In the genomic region with DNA sequence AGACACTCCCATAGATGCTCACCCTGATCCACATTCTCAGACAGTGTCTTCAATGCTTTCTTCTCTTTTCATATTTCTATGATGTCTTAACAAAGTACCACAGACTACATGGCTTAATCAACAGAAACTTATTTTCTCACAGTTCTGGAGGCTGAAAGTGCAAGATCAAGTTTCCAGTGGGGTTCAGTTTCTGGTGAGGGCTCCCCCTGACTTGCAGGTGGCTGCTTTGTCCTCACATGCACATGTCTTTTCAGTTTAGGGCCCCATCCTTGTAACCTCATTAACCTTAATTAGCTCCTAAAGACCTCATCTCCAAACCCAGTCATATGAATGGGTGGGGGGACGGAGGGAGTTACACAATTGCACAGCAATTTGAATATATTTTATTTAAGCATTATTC, we compare ENCODE assay signal across 36 cellular contexts.
"Had no signal": no experiment of that assay in that cellular context is flagged by ENCODE, and none has a peak within 500 bp of the region (broad histone marks: within the 10 kb centered on the region; RNA-seq: fewer than 3 reads in every experiment).

No MANE protein-coding gene starts in this region.

- H3K4me3 ChIP-seq: adrenal gland, ascending aorta, body of pancreas, breast epithelium, cardiac muscle cell, colonic mucosa had no signal

- DNase-seq: activated effector memory CD4-positive, alpha-beta T cell treated with anti-CD3 and anti-CD28 coated beads, Interleukin-2, amount 50 U/mL, for 16 hours; activated effector memory CD4-positive, alpha-beta T cell treated with Interleukin-2 at 50 U/mL for 16 hours; activated gamma-delta T cell; activated gamma-delta T cell treated with Interleukin-2 at 50 U/mL for 16 hours; activated naive CD4-positive, alpha-beta T cell; activated naive CD4-positive, alpha-beta T cell treated with anti-CD3 and anti-CD28 coated beads for 36 hours; activated naive CD4-positive, alpha-beta T cell treated with anti-CD3 and anti-CD28 coated beads, Interleukin-2, amount 10 ng/mL, durations not matched to agents 7 days and 5 days; activated naive CD4-positive, alpha-beta T cell treated with anti-CD3 and anti-CD28 coated beads, Interleukin-2, amount 50 U/mL, for 16 hours; activated naive CD4-positive, alpha-beta T cell treated with Interleukin-2 at 50 U/mL for 16 hours; activated naive CD8-positive, alpha-beta T cell treated with anti-CD3 and anti-CD28 coated beads for 36 hours; activated naive CD8-positive, alpha-beta T cell treated with anti-CD3 and anti-CD28 coated beads, Interleukin-2, amount 10 ng/mL, durations not matched to agents 7 days and 5 days; activated naive CD8-positive, alpha-beta T cell treated with anti-CD3 and anti-CD28 coated beads, Interleukin-2, amount 50 U/mL, for 24 hours; activated T-cell treated with anti-CD3 and anti-CD28 coated beads, Interleukin-2, amount 50 U/mL, for 48 hours; activated T-cell treated with anti-CD3 and anti-CD28 coated beads, Interleukin-2, amount 50 U/mL, for 72 hours; adrenal gland; amniotic stem cell; amygdala; anterior cingulate cortex; aorta; body of pancreas; brain microvascular endothelial cell; caudate nucleus; central memory CD4-positive, alpha-beta T cell; cerebellar nuclear complex; colonic mucosa had no signal

- ATAC-seq: activated naive CD4-positive, alpha-beta T cell treated with anti-CD3 and anti-CD28 coated beads, Interleukin-2, amount 50 U/mL, for 72 hours; activated naive CD8-positive, alpha-beta T cell treated with anti-CD3 and anti-CD28 coated beads, Interleukin-2, amount 50 U/mL, for 24 hours; activated T-cell treated with anti-CD3 and anti-CD28 coated beads, Interleukin-2, amount 50 U/mL, for 72 hours; activated T-helper 17 cell treated with anti-CD3 and anti-CD28 coated beads, Interleukin-2, amount 50 U/mL, for 72 hours; body of pancreas had no signal

- H3K36me3 ChIP-seq: adrenal gland, ascending aorta, brain microvascular endothelial cell, breast epithelium, cardiac muscle cell, colonic mucosa had no signal

- H3K27ac Mint-ChIP-seq: activated naive CD4-positive, alpha-beta T cell treated with anti-CD3 and anti-CD28 coated beads for 36 hours; activated naive CD4-positive, alpha-beta T cell treated with anti-CD3 and anti-CD28 coated beads, Interleukin-2, amount 10 ng/mL, durations not matched to agents 7 days and 5 days; activated naive CD4-positive, alpha-beta T cell treated with anti-CD3 and anti-CD28 coated beads, Interleukin-2, amount 50 U/mL, for 24 hours; activated naive CD4-positive, alpha-beta T cell treated with anti-CD3 and anti-CD28 coated beads, Interleukin-2, amount 50 U/mL, for 72 hours; activated naive CD8-positive, alpha-beta T cell; activated naive CD8-positive, alpha-beta T cell treated with anti-CD3 and anti-CD28 coated beads for 36 hours; activated naive CD8-positive, alpha-beta T cell treated with anti-CD3 and anti-CD28 coated beads, Interleukin-2, amount 10 ng/mL, durations not matched to agents 7 days and 5 days; activated naive CD8-positive, alpha-beta T cell treated with anti-CD3 and anti-CD28 coated beads, Interleukin-2, amount 50 U/mL, for 24 hours; activated T-cell treated with anti-CD3 and anti-CD28 coated beads, Interleukin-2, amount 50 U/mL, for 72 hours; activated T-helper 1 cell treated with anti-CD3 and anti-CD28 coated beads, Interleukin-12 subunit alpha, Interleukin-12 subunit beta, Interleukin-2, Interleukin-4 antibody, amounts not matched to agents 30 ng/mL and 10 ng/mL and 1 ng/mL, durations not matched to agents 14 hours and 24 hours and 36 hours; activated T-helper 17 cell treated with anti-CD3 and anti-CD28 coated beads, Interleukin-2, amount 50 U/mL, for 72 hours; activated T-helper 2 cell treated with anti-CD3 and anti-CD28 coated beads, Interferon-gamma antibody, Interleukin-2, Interleukin-4, amounts not matched to agents 10 μg/mL and 5 μg/mL and 100 μg/mL, durations not matched to agents 14 hours and 24 hours and 36 hours; brain had no signal

- H3K27me3 ChIP-seq: ascending aorta, body of pancreas, brain microvascular endothelial cell, breast epithelium, cardiac muscle cell, colonic mucosa had no signal

- H3K27me3 Mint-ChIP-seq: activated naive CD4-positive, alpha-beta T cell treated with anti-CD3 and anti-CD28 coated beads, Interleukin-2, amount 10 ng/mL, durations not matched to agents 7 days and 5 days; activated naive CD4-positive, alpha-beta T cell treated with anti-CD3 and anti-CD28 coated beads, Interleukin-2, amount 50 U/mL, for 24 hours; activated naive CD8-positive, alpha-beta T cell; activated naive CD8-positive, alpha-beta T cell treated with anti-CD3 and anti-CD28 coated beads for 36 hours; activated naive CD8-positive, alpha-beta T cell treated with anti-CD3 and anti-CD28 coated beads, Interleukin-2, amount 10 ng/mL, durations not matched to agents 7 days and 5 days; activated naive CD8-positive, alpha-beta T cell treated with anti-CD3 and anti-CD28 coated beads, Interleukin-2, amount 50 U/mL, for 24 hours; activated T-helper 17 cell treated with anti-CD3 and anti-CD28 coated beads, Interleukin-2, amount 50 U/mL, for 72 hours; brain; central memory CD8-positive, alpha-beta T cell had no signal

- H3K27ac ChIP-seq: adrenal gland, ascending aorta, body of pancreas, brain microvascular endothelial cell, breast epithelium, cardiac muscle cell, colonic mucosa had no signal

- H3K4me1 ChIP-seq: adrenal gland, ascending aorta, body of pancreas, breast epithelium, colonic mucosa had no signal

- H3K9me3 Mint-ChIP-seq: activated naive CD4-positive, alpha-beta T cell treated with anti-CD3 and anti-CD28 coated beads for 36 hours; activated naive CD4-positive, alpha-beta T cell treated with anti-CD3 and anti-CD28 coated beads, Interleukin-2, amount 50 U/mL, for 24 hours; activated naive CD8-positive, alpha-beta T cell treated with anti-CD3 and anti-CD28 coated beads for 36 hours; activated naive CD8-positive, alpha-beta T cell treated with anti-CD3 and anti-CD28 coated beads, Interleukin-2, amount 10 ng/mL, durations not matched to agents 7 days and 5 days; activated naive CD8-positive, alpha-beta T cell treated with anti-CD3 and anti-CD28 coated beads, Interleukin-2, amount 50 U/mL, for 24 hours; activated T-helper 1 cell treated with anti-CD3 and anti-CD28 coated beads, Interleukin-12 subunit alpha, Interleukin-12 subunit beta, Interleukin-2, Interleukin-4 antibody, amounts not matched to agents 30 ng/mL and 10 ng/mL and 1 ng/mL, durations not matched to agents 14 hours and 24 hours and 36 hours; activated T-helper 17 cell treated with anti-CD3 and anti-CD28 coated beads, Interleukin-2, amount 50 U/mL, for 72 hours; brain had no signal

- H3K4me3 Mint-ChIP-seq: activated naive CD4-positive, alpha-beta T cell treated with anti-CD3 and anti-CD28 coated beads for 36 hours; activated naive CD4-positive, alpha-beta T cell treated with anti-CD3 and anti-CD28 coated beads, Interleukin-2, amount 10 ng/mL, durations not matched to agents 7 days and 5 days; activated naive CD4-positive, alpha-beta T cell treated with anti-CD3 and anti-CD28 coated beads, Interleukin-2, amount 50 U/mL, for 24 hours; activated naive CD8-positive, alpha-beta T cell; activated naive CD8-positive, alpha-beta T cell treated with anti-CD3 and anti-CD28 coated beads for 36 hours; activated naive CD8-positive, alpha-beta T cell treated with anti-CD3 and anti-CD28 coated beads, Interleukin-2, amount 10 ng/mL, durations not matched to agents 7 days and 5 days; activated naive CD8-positive, alpha-beta T cell treated with anti-CD3 and anti-CD28 coated beads, Interleukin-2, amount 50 U/mL, for 24 hours; activated T-cell treated with anti-CD3 and anti-CD28 coated beads, Interleukin-2, amount 50 U/mL, for 72 hours; activated T-helper 1 cell treated with anti-CD3 and anti-CD28 coated beads, Interleukin-12 subunit alpha, Interleukin-12 subunit beta, Interleukin-2, Interleukin-4 antibody, amounts not matched to agents 30 ng/mL and 10 ng/mL and 1 ng/mL, durations not matched to agents 14 hours and 24 hours and 36 hours; activated T-helper 17 cell treated with anti-CD3 and anti-CD28 coated beads, Interleukin-2, amount 50 U/mL, for 72 hours; brain; central memory CD8-positive, alpha-beta T cell had no signal

- H3K4me1 Mint-ChIP-seq: activated naive CD4-positive, alpha-beta T cell treated with anti-CD3 and anti-CD28 coated beads, Interleukin-2, amount 10 ng/mL, durations not matched to agents 7 days and 5 days; activated naive CD4-positive, alpha-beta T cell treated with anti-CD3 and anti-CD28 coated beads, Interleukin-2, amount 50 U/mL, for 24 hours; activated naive CD8-positive, alpha-beta T cell treated with anti-CD3 and anti-CD28 coated beads for 36 hours; activated naive CD8-positive, alpha-beta T cell treated with anti-CD3 and anti-CD28 coated beads, Interleukin-2, amount 10 ng/mL, durations not matched to agents 7 days and 5 days; activated naive CD8-positive, alpha-beta T cell treated with anti-CD3 and anti-CD28 coated beads, Interleukin-2, amount 50 U/mL, for 24 hours; activated T-helper 17 cell treated with anti-CD3 and anti-CD28 coated beads, Interleukin-2, amount 50 U/mL, for 72 hours; brain; central memory CD8-positive, alpha-beta T cell had no signal

- H3K9me3 ChIP-seq: adrenal gland, ascending aorta, body of pancreas, breast epithelium, colonic mucosa had no signal

- H3K36me3 Mint-ChIP-seq: activated naive CD4-positive, alpha-beta T cell treated with anti-CD3 and anti-CD28 coated beads, Interleukin-2, amount 10 ng/mL, durations not matched to agents 7 days and 5 days; activated naive CD4-positive, alpha-beta T cell treated with anti-CD3 and anti-CD28 coated beads, Interleukin-2, amount 50 U/mL, for 24 hours; activated naive CD4-positive, alpha-beta T cell treated with anti-CD3 and anti-CD28 coated beads, Interleukin-2, amount 50 U/mL, for 72 hours; activated naive CD8-positive, alpha-beta T cell; activated naive CD8-positive, alpha-beta T cell treated with anti-CD3 and anti-CD28 coated beads for 36 hours; activated naive CD8-positive, alpha-beta T cell treated with anti-CD3 and anti-CD28 coated beads, Interleukin-2, amount 10 ng/mL, durations not matched to agents 7 days and 5 days; brain had no signal
